Comparison of ENCODE assay signal across 26 cellular contexts in the genomic region with DNA sequence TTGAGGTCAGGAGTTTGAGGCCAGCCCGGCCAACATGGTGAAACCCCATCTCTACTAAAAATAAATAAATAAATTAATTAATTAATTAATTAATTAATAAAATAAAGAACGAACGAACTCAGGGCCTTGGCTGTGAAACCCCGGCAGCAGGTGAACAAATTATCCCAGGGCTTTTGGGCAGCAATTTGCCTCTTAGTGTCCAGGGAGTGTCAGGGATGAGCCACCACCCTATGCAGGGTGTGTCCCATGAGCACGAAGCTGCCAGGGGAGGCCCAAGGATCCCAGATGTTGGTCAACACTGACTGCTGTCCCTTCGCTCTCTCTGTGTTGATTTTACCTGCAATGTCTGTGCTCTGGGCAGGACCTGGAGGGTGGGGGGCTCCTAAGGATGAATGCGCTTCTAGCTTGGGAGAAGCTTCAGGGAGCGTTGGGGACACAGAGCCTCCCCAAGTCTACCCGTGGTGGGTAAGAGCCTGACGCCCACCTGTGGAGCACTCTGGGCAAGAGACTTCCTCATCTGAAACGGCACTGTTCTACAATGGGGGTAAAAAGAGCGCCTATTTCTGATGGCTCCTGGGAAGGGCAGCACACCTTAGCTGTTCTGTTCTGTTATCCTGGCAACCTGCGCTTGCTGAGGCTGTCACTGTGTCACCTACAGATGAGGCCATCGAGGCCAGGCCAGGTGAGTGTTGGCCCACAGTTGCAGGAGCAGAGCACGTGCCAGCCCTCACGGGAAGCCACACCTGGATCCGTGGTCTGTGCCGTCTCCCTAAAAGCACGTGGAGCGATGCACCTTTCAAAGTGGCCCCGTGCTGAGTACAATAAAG.
DNase-seq lines count a peak whose midpoint lies in the region; ATAC-seq, FAIRE-seq and TF ChIP-seq lines count a peak whose summit lies in the region.
"Had no signal": no experiment of that assay in that cellular context is flagged by ENCODE, and none has a peak within 500 bp of the region (broad histone marks: within the 10 kb centered on the region; RNA-seq: fewer than 3 reads in every experiment).

No MANE protein-coding gene starts in this region.

- H3K4me3 Mint-ChIP-seq in activated naive CD8-positive, alpha-beta T cell treated with anti-CD3 and anti-CD28 coated beads for 36 hours: no peak overlapping the region
- H3K4me3 Mint-ChIP-seq in activated CD4-positive, alpha-beta memory T cell treated with anti-CD3 and anti-CD28 coated beads, Interleukin-2, amount 10 ng/mL, durations not matched to agents 7 days and 5 days: no peak overlapping the region
- H3K4me3 Mint-ChIP-seq in effector memory CD8-positive, alpha-beta T cell: no peak overlapping the region
- H3K4me3 Mint-ChIP-seq: CD4-positive, alpha-beta T cell had no signal

- H3K9me3 Mint-ChIP-seq in activated naive CD8-positive, alpha-beta T cell treated with anti-CD3 and anti-CD28 coated beads for 36 hours: no peaks in the 10 kb centered on the region
- no peaks in the 10 kb centered on the region for H3K9me3 Mint-ChIP-seq in activated CD4-positive, alpha-beta memory T cell treated with anti-CD3 and anti-CD28 coated beads, Interleukin-2, amount 10 ng/mL, durations not matched to agents 7 days and 5 days
- no peaks in the 10 kb centered on the region for H3K9me3 Mint-ChIP-seq in effector memory CD8-positive, alpha-beta T cell
- H3K9me3 Mint-ChIP-seq: CD4-positive, alpha-beta T cell had no signal

- H3K9me3 ChIP-seq in A549 (no peaks in the 10 kb centered on the region), IMR-90 (ENCODE audit: control insufficient read depth, insufficient read depth, low read length) (no peaks in the 10 kb centered on the region), H1 (ENCODE audit: insufficient read depth in 2 of 2, low read depth in 1 of 2, low read length in 1 of 2) (no peaks in the 10 kb centered on the region), neuronal stem cell (replicated peaks in 1 of 2; ENCODE audit: control insufficient read depth in 2 of 2, insufficient read depth in 1 of 2, low read depth in 1 of 2, low read length in 2 of 2) (no peaks in the 10 kb centered on the region)
- H3K9me3 ChIP-seq: BLaER1 treated with 17β-estradiol and CSF1 and Interleukin-3, amounts not matched to agents 10 nM and 100 nM; MG63; SJCRH30 had no signal

- H4K5ac ChIP-seq in IMR-90 (ENCODE audit: low read depth, low read length) (no peak overlapping the region), H1 (ENCODE audit: insufficient read length, low read depth, low read length) (no peak overlapping the region)

- H4K8ac ChIP-seq in IMR-90 (ENCODE audit: low read depth in 2 of 2, low read length in 2 of 2) (peak overlapping the region; percentile 35 to 37; a peak in 2 of 4 replicates), H1 (ENCODE audit: extremely low read depth, insufficient read depth, low read length) (no peak overlapping the region), neuronal stem cell (ENCODE audit: low read depth, low read length) (no peak overlapping the region)

- peak overlapping the region; percentile 13; the same call in 1 of the 3 replicates for H2BK15ac ChIP-seq in IMR-90 (ENCODE audit: low read depth, low read length)
- H2BK15ac ChIP-seq in H1 (ENCODE audit: low read length): no peak overlapping the region
- H2BK15ac ChIP-seq in neuronal stem cell (ENCODE audit: low read length): no peak overlapping the region

- H3K36me3 ChIP-seq in IMR-90 (ENCODE audit: control insufficient read depth, insufficient read depth, low read length) (no peaks in the 10 kb centered on the region), H1 (ENCODE audit: control insufficient read depth in 2 of 4, insufficient read depth in 4 of 4, low read length in 3 of 4) (no peaks in the 10 kb centered on the region), neuronal stem cell (replicated peaks in 1 of 2; ENCODE audit: control insufficient read depth in 2 of 2, insufficient read depth in 2 of 2, low read length in 2 of 2) (no peaks in the 10 kb centered on the region)
- H3K36me3 ChIP-seq: BLaER1 treated with 17β-estradiol and CSF1 and Interleukin-3, amounts not matched to agents 10 nM and 100 nM; MG63; SJCRH30 had no signal

- peak overlapping the region; percentile 33 for H2AFZ ChIP-seq in IMR-90 (replicated peaks; ENCODE audit: low read length, poor library complexity)
- no peak overlapping the region for H2AFZ ChIP-seq in H1 (ENCODE audit: low read length)
- H2AFZ ChIP-seq in neuronal stem cell (ENCODE audit: low read length): no peak overlapping the region

- H3K56ac ChIP-seq in IMR-90 (ENCODE audit: extremely low read depth, insufficient read depth, low read length): no peak overlapping the region
- no peak overlapping the region for H3K56ac ChIP-seq in H1 (replicated peaks; ENCODE audit: insufficient read length, low read depth, low read length)

- peak overlapping the region; percentile 19; the same call in 1 of the 2 replicates for H2BK12ac ChIP-seq in H1 (ENCODE audit: low read depth, low read length)
- H2BK12ac ChIP-seq in neuronal stem cell (ENCODE audit: low read length): no peak overlapping the region

- FAIRE-seq in A549 (lab: Jason Lieb, UNC) (no peak), H1 (lab: Jason Lieb, UNC) (no peak)
- FAIRE-seq: A204.1, D721Med, GM19239 had no signal

- H3K4me1 Mint-ChIP-seq in activated naive CD8-positive, alpha-beta T cell treated with anti-CD3 and anti-CD28 coated beads for 36 hours: no peaks in the 10 kb centered on the region
- no peaks in the 10 kb centered on the region for H3K4me1 Mint-ChIP-seq in activated CD4-positive, alpha-beta memory T cell treated with anti-CD3 and anti-CD28 coated beads, Interleukin-2, amount 10 ng/mL, durations not matched to agents 7 days and 5 days
- H3K4me1 Mint-ChIP-seq in effector memory CD8-positive, alpha-beta T cell (ENCODE audit: low read depth in 2 of 2): no peaks in the 10 kb centered on the region

- CTCF ChIA-PET in A549 (lab: Yijun Ruan, JAX) (interaction anchor here (0.6 to 2.3 kb wide), 3 partner anchors 60 to 275 kb away, joined by 3 to 11 read pairs (median 3); no protein-coding TSS in a partner anchor), IMR-90 (lab: Yijun Ruan, JAX) (interaction anchor here (0.6 kb wide), 1 partner anchor 277 kb away, joined by 3 read pairs; no protein-coding TSS in a partner anchor), H1 (lab: Charles Lee; ENCODE audit: partially characterized antibody) (interaction anchor here (1.5 kb wide), 1 partner anchor 102 kb away, joined by 7 read pairs; no protein-coding TSS in a partner anchor)
- CTCF ChIA-PET in activated CD4-positive, alpha-beta memory T cell treated with anti-CD3 and anti-CD28 coated beads, Interleukin-2, amount 10 ng/mL, durations not matched to agents 7 days and 5 days (lab: Charles Lee): no interaction called here

- H2AK5ac ChIP-seq in IMR-90 (ENCODE audit: low read depth, low read length) (peak overlapping the region; percentile 79), H1 (ENCODE audit: low read depth, low read length) (no peak overlapping the region), neuronal stem cell (ENCODE audit: low read depth, low read length) (no peak overlapping the region)

- H3K23ac ChIP-seq in IMR-90 (ENCODE audit: low read depth, low read length) (no peak overlapping the region), H1 (ENCODE audit: insufficient read length) (no peak overlapping the region), neuronal stem cell (ENCODE audit: low read depth, low read length, poor library complexity) (peak overlapping the region; percentile 61)

- peak overlapping the region; percentile 65 for H2BK120ac ChIP-seq in IMR-90 (ENCODE audit: low read depth, low read length)
- no peak overlapping the region for H2BK120ac ChIP-seq in H1 (replicated peaks; ENCODE audit: low read depth, low read length)
- H2BK120ac ChIP-seq in neuronal stem cell (ENCODE audit: low read depth, low read length): peak overlapping the region; percentile 82

- H3K9ac ChIP-seq in IMR-90 (ENCODE audit: low read depth, low read length) (no peak overlapping the region), H1 (replicated peaks in 1 of 4; ENCODE audit: extremely low read depth in 1 of 4, low read depth in 3 of 4, low read length in 3 of 4) (no peak overlapping the region), neuronal stem cell (ENCODE audit: low read depth, low read length, poor library complexity) (no peak overlapping the region)
- H3K9ac ChIP-seq: BLaER1 treated with 17β-estradiol and CSF1 and Interleukin-3, amounts not matched to agents 10 nM and 100 nM had no signal

- H2BK20ac ChIP-seq in IMR-90 (ENCODE audit: low read depth, low read length) (peak overlapping the region; percentile 88), H1 (ENCODE audit: low read length) (no peak overlapping the region)

- H3K4me1 ChIP-seq in A549: peaks cover 17% of the 10 kb centered on the region
- no peaks in the 10 kb centered on the region; the same call in 1 of the 2 replicates for H3K4me1 ChIP-seq in IMR-90 (ENCODE audit: control insufficient read depth, insufficient read depth, low read length)
- no peaks in the 10 kb centered on the region for H3K4me1 ChIP-seq in H1 (replicated peaks in 1 of 4; ENCODE audit: control insufficient read depth in 3 of 4, insufficient read depth in 4 of 4, low read length in 3 of 4)
- peaks cover 0 to 4% of the 10 kb centered on the region in 2 donors for H3K4me1 ChIP-seq in neuronal stem cell (ENCODE audit: control insufficient read depth in 2 of 2, insufficient read depth in 1 of 2, low read depth in 1 of 2, low read length in 2 of 2)
- H3K4me1 ChIP-seq: SJCRH30 had no signal

- H3K4ac ChIP-seq in IMR-90 (ENCODE audit: low read depth, low read length): peak overlapping the region; percentile 60
- no peak overlapping the region for H3K4ac ChIP-seq in H1 (replicated peaks; ENCODE audit: insufficient read length, low read depth, low read length)
- H3K4ac ChIP-seq in neuronal stem cell (ENCODE audit: low read length): no peak overlapping the region

- no peak overlapping the region for H3K4me2 ChIP-seq in A549
- H3K4me2 ChIP-seq in IMR-90 (ENCODE audit: low read depth, low read length): no peak overlapping the region
- no peak overlapping the region for H3K4me2 ChIP-seq in H1 (ENCODE audit: insufficient read depth in 1 of 2, low read depth in 2 of 2, low read length in 2 of 2)
- H3K4me2 ChIP-seq in neuronal stem cell (ENCODE audit: insufficient read depth, low read length, poor library complexity, severe bottlenecking): no peak overlapping the region
- H3K4me2 ChIP-seq: BLaER1 treated with 17β-estradiol and CSF1 and Interleukin-3, amounts not matched to agents 10 nM and 100 nM had no signal

- ATAC-seq in A549 (no peak), IMR-90 (ENCODE audit: low read depth) (no peak)
- no peak for ATAC-seq in effector memory CD8-positive, alpha-beta T cell (replicated peaks)
- ATAC-seq: HCT116, PC-3, Right ventricle myocardium inferior had no signal

- TF ChIP-seq POLR2A in A549 (IDR thresholded peaks at IDR 0.05; ENCODE audit: low read length) (no peak), IMR-90 (IDR thresholded peaks at IDR 0.05; ENCODE audit: low read depth, low read length) (no peak), H1 (IDR thresholded peaks at IDR 0.05; ENCODE audit: control extremely low read depth in 1 of 2, low read depth in 2 of 2, low read length in 2 of 2) (no peak)

- peak overlapping the region; percentile 73; the same call in 1 of the 2 replicates for H4K91ac ChIP-seq in IMR-90 (ENCODE audit: insufficient read depth, low read depth, low read length)
- no peak overlapping the region for H4K91ac ChIP-seq in H1 (replicated peaks; ENCODE audit: insufficient read length, low read length)
- no peak overlapping the region for H4K91ac ChIP-seq in neuronal stem cell (ENCODE audit: low read depth, low read length, poor library complexity)

- peak overlapping the region; percentile 21 to 76; a peak in 5 of 6 replicates for H3K27ac ChIP-seq in A549
- no peak overlapping the region for H3K27ac ChIP-seq in IMR-90 (ENCODE audit: insufficient read depth, low read length)
- H3K27ac ChIP-seq in H1 (ENCODE audit: low read depth, low read length): no peak overlapping the region
- H3K27ac ChIP-seq in neuronal stem cell (replicated peaks; ENCODE audit: low read length): no peak overlapping the region
- H3K27ac ChIP-seq: BLaER1 treated with 17β-estradiol and CSF1 and Interleukin-3, amounts not matched to agents 10 nM and 100 nM; SJCRH30 had no signal

- H3K9me1 ChIP-seq in IMR-90 (ENCODE audit: insufficient read depth, low read length): peaks cover 6% of the 10 kb centered on the region; the same call in 1 of the 2 replicates

- in situ Hi-C loops in IMR-90 (cut with MboI; ENCODE audit: low sequenced_read_pairs): no loop called here

- H2AK9ac ChIP-seq in IMR-90 (replicated peaks; ENCODE audit: low read depth, low read length, poor library complexity): peak overlapping the region; percentile 47

- DNase-seq in A549 (ENCODE audit: low read depth in 1 of 2, low spot score in 1 of 2) (no peak), IMR-90 (no peak), H1 (ENCODE audit: low read depth in 1 of 2, low spot score in 2 of 2) (no peak), neuronal stem cell (ENCODE audit: low spot score) (no peak)
- no peak for DNase-seq in activated naive CD8-positive, alpha-beta T cell treated with anti-CD3 and anti-CD28 coated beads for 36 hours
- no peak for DNase-seq in activated CD4-positive, alpha-beta memory T cell treated with anti-CD3 and anti-CD28 coated beads, Interleukin-2, amount 10 ng/mL, durations not matched to agents 7 days and 5 days
- no peak for DNase-seq in effector memory CD8-positive, alpha-beta T cell
- DNase-seq: AML-193; CD4-positive, alpha-beta T cell; KG1; MG63; NCI-H1417; NCI-H1694; NCI-H2029 treated with DMSO at 0.1 percent for 48 hours; NCI-H446 treated with DMSO at 0.1 percent for 48 hours; NCI-H526; NCI-H82; NK-92 treated with Interleukin-12 subunit alpha and Interleukin-12 subunit beta, amount 100 ng/mL, for 24 hours; SJCRH30 had no signal

- H3K23me2 ChIP-seq in H1 (ENCODE audit: low read depth, low read length): no peaks in the 10 kb centered on the region

- peaks cover 3% of the 10 kb centered on the region for H3K27me3 Mint-ChIP-seq in activated naive CD8-positive, alpha-beta T cell treated with anti-CD3 and anti-CD28 coated beads for 36 hours
- H3K27me3 Mint-ChIP-seq in activated CD4-positive, alpha-beta memory T cell treated with anti-CD3 and anti-CD28 coated beads, Interleukin-2, amount 10 ng/mL, durations not matched to agents 7 days and 5 days: no peaks in the 10 kb centered on the region
- H3K27me3 Mint-ChIP-seq in effector memory CD8-positive, alpha-beta T cell: peaks cover 15 to 34% of the 10 kb centered on the region in 2 donors

- H3K27ac Mint-ChIP-seq in activated naive CD8-positive, alpha-beta T cell treated with anti-CD3 and anti-CD28 coated beads for 36 hours: no peak overlapping the region
- no peak overlapping the region for H3K27ac Mint-ChIP-seq in activated CD4-positive, alpha-beta memory T cell treated with anti-CD3 and anti-CD28 coated beads, Interleukin-2, amount 10 ng/mL, durations not matched to agents 7 days and 5 days
- H3K27ac Mint-ChIP-seq in effector memory CD8-positive, alpha-beta T cell: no peak overlapping the region
- H3K27ac Mint-ChIP-seq: CD4-positive, alpha-beta T cell had no signal

- dilution Hi-C loops in IMR-90 (cut with HindIII; ENCODE audit: low sequenced_read_pairs, unreplicated experiment): no loop called here

- H3K79me1 ChIP-seq in IMR-90 (ENCODE audit: low read depth in 1 of 2, low read length in 2 of 2) (no peaks in the 10 kb centered on the region), H1 (ENCODE audit: low read depth, low read length) (no peaks in the 10 kb centered on the region), neuronal stem cell (ENCODE audit: low read depth, low read length) (no peaks in the 10 kb centered on the region)

- no peaks in the 10 kb centered on the region for H3K79me2 ChIP-seq in H1 (ENCODE audit: control insufficient read depth in 1 of 2, insufficient read depth in 2 of 2, low read length in 2 of 2)

- H3K18ac ChIP-seq in IMR-90 (ENCODE audit: low read depth, low read length): no peak overlapping the region
- no peak overlapping the region for H3K18ac ChIP-seq in H1 (ENCODE audit: extremely low read depth, low read length)
- no peak overlapping the region for H3K18ac ChIP-seq in neuronal stem cell (ENCODE audit: low read length)

- no peak overlapping the region for H3K4me3 ChIP-seq in A549
- H3K4me3 ChIP-seq in IMR-90 (ENCODE audit: insufficient read depth, low read depth, low read length): no peak overlapping the region
- no peak overlapping the region for H3K4me3 ChIP-seq in H1 (ENCODE audit: extremely low read depth in 1 of 4, insufficient read depth in 2 of 4, low read depth in 3 of 4, low read length in 4 of 4)
- H3K4me3 ChIP-seq in neuronal stem cell (ENCODE audit: low read length in 2 of 2): no peak overlapping the region
- H3K4me3 ChIP-seq: BLaER1 treated with 17β-estradiol and CSF1 and Interleukin-3, amounts not matched to agents 10 nM and 100 nM; MG63; SJCRH30 had no signal

- TF ChIP-seq EP300 in A549 (IDR thresholded peaks at IDR 0.05) (no peak), H1 (IDR thresholded peaks at IDR 0.05; ENCODE audit: borderline replicate concordance in 1 of 2, low read depth in 2 of 2, low read length in 2 of 2) (no peak)

- H4K20me1 ChIP-seq in IMR-90 (ENCODE audit: insufficient read depth, low read length) (no peaks in the 10 kb centered on the region), H1 (replicated peaks in 1 of 2; ENCODE audit: control insufficient read depth in 1 of 2, insufficient read depth in 2 of 2, low read length in 2 of 2) (peaks cover 0 to 2% of the 10 kb centered on the region in 2 experiments)

- 88% methylated on average over 20 of the region's 21 CpGs for WGBS in A549 (ENCODE audit: missing lambda C conversion rate)
- 91% methylated on average over 7 of the region's 21 CpGs; no CpG with 5 or more reads in 1 of the 2 experiments for WGBS in IMR-90 (ENCODE audit: extremely low coverage in 2 of 2, insufficient read length in 1 of 2), 2 experiments
- WGBS in H1 (ENCODE audit: extremely low coverage in 1 of 2, insufficient coverage in 1 of 2, insufficient read length in 1 of 2, insufficient replicate concordance in 2 of 2, low coverage in 1 of 2, low lambda C conversion rate in 2 of 2, missing lambda C conversion rate in 1 of 2), 2 experiments: 91% methylated on average over 21 of the region's 21 CpGs; no CpG with 5 or more reads in 1 of the 2 experiments
- WGBS in neuronal stem cell (ENCODE audit: extremely low coverage in 2 of 2, insufficient read length in 2 of 2, insufficient replicate concordance in 1 of 2), 2 donors: no CpG with 5 or more reads among the region's 21 CpGs

- no TSS peak for BruUV-seq in IMR-90 (replicated peaks; lab: Mats Ljungman, UMichigan)

- TF ChIP-seq CTCF in A549 (IDR thresholded peaks at IDR 0.05) (no peak), IMR-90 (conservative IDR thresholded peaks at IDR 0.05; ENCODE audit: low read depth, low read length) (no peak), H1 (IDR thresholded peaks at IDR 0.05; ENCODE audit: control extremely low read depth in 1 of 3, insufficient read depth in 1 of 3, low read depth in 1 of 3, low read length in 3 of 3) (no peak)

- no peaks in the 10 kb centered on the region for H3K36me3 Mint-ChIP-seq in activated naive CD8-positive, alpha-beta T cell treated with anti-CD3 and anti-CD28 coated beads for 36 hours
- H3K36me3 Mint-ChIP-seq in activated CD4-positive, alpha-beta memory T cell treated with anti-CD3 and anti-CD28 coated beads, Interleukin-2, amount 10 ng/mL, durations not matched to agents 7 days and 5 days (ENCODE audit: low read depth): no peaks in the 10 kb centered on the region
- H3K36me3 Mint-ChIP-seq in effector memory CD8-positive, alpha-beta T cell (ENCODE audit: insufficient read depth): no peaks in the 10 kb centered on the region

- intact Hi-C loops in IMR-90 (cut with micrococcal nuclease): no loop called here

- TF ChIP-seq RAD21 in A549 (conservative IDR thresholded peaks at IDR 0.05 in 1 of 2, IDR thresholded peaks at IDR 0.05 in 1 of 2): no peak
- TF ChIP-seq RAD21 in IMR-90 (IDR thresholded peaks at IDR 0.05; ENCODE audit: low read length): no peak
- no peak for TF ChIP-seq RAD21 in H1 (IDR thresholded peaks at IDR 0.05 in 1 of 2, conservative IDR thresholded peaks at IDR 0.05 in 1 of 2; ENCODE audit: low read depth in 2 of 2, low read length in 2 of 2)

- H3K14ac ChIP-seq in IMR-90 (replicated peaks; ENCODE audit: low read depth, low read length) (peak overlapping the region; percentile 68; the same call in 1 of the 2 replicates), H1 (ENCODE audit: insufficient read length) (no peak overlapping the region), neuronal stem cell (ENCODE audit: low read length) (no peak overlapping the region)

- H2BK5ac ChIP-seq in IMR-90 (ENCODE audit: low read depth, low read length, poor library complexity, severe bottlenecking): peak overlapping the region; percentile 65
- H2BK5ac ChIP-seq in H1 (ENCODE audit: low read depth, low read length): no peak overlapping the region
- no peak overlapping the region for H2BK5ac ChIP-seq in neuronal stem cell (ENCODE audit: low read length)

- no peaks in the 10 kb centered on the region; the same call in 1 of the 2 replicates for H3K27me3 ChIP-seq in IMR-90 (ENCODE audit: control insufficient read depth, insufficient read depth, low read length)
- peaks cover 0 to 30% (median 20%) of the 10 kb centered on the region in 4 experiments; a peak in 4 of 7 replicates for H3K27me3 ChIP-seq in H1 (replicated peaks in 1 of 4; ENCODE audit: control insufficient read depth in 3 of 4, extremely low read depth in 1 of 4, insufficient read depth in 3 of 4, low read length in 3 of 4)
- H3K27me3 ChIP-seq in neuronal stem cell (ENCODE audit: control insufficient read depth in 3 of 3, insufficient read depth in 3 of 3, low read depth in 1 of 3, low read length in 3 of 3): peaks cover 0 to 15% (median under 1%) of the 10 kb centered on the region in 3 experiments
- H3K27me3 ChIP-seq: BLaER1 treated with 17β-estradiol and CSF1 and Interleukin-3, amounts not matched to agents 10 nM and 100 nM; MG63 had no signal

- POLR2A ChIA-PET in A549 (lab: Yijun Ruan, JAX): interaction anchor here (1.5 kb wide), 1 partner anchor 8 kb away, joined by 3 read pairs; no protein-coding TSS in a partner anchor
- POLR2A ChIA-PET in IMR-90 (lab: Charles Lee; ENCODE audit: unreplicated experiment): no interaction called here
- POLR2A ChIA-PET in H1 (lab: Charles Lee; ENCODE audit: partially characterized antibody): no interaction called here
- POLR2A ChIA-PET in activated CD4-positive, alpha-beta memory T cell treated with anti-CD3 and anti-CD28 coated beads, Interleukin-2, amount 10 ng/mL, durations not matched to agents 7 days and 5 days (lab: Charles Lee): no interaction called here

Comparison
In these comparisons a context has a peak if more than half of its experiments do, and no peak if none do; other contexts are left out.
1. H3K27ac ChIP-seq: peak in A549 (2 of 2); none in IMR-90 (single experiment), H1 (single experiment) and neuronal stem cell (single experiment).
2. H4K8ac ChIP-seq: peak in IMR-90 (2 of 2); none in H1 (single experiment) and neuronal stem cell (single experiment).